Comparison of ENCODE assay signal across 22 cellular contexts in genomic region chr7:96189129-96189815, GRCh38.
A peak's percentile ranks its signal among the peaks of the same experiment; 100 is the strongest.
DNase-seq lines count a peak whose midpoint lies in the region; ATAC-seq and TF ChIP-seq lines count a peak whose summit lies in the region.
"Had no signal": no experiment of that assay in that cellular context is flagged by ENCODE, and none has a peak within 500 bp of the region (broad histone marks: within the 10 kb centered on the region; RNA-seq: fewer than 3 reads in every experiment).

No MANE protein-coding gene starts in this region.

- peaks cover 2% of the 10 kb centered on the region; the same call in 1 of the 2 replicates for H3K27me3 Mint-ChIP-seq in HFFc6 (ENCODE audit: insufficient read depth)
- H3K27me3 Mint-ChIP-seq in CD8-positive, alpha-beta T cell (ENCODE audit: low read depth): no peaks in the 10 kb centered on the region
- H3K27me3 Mint-ChIP-seq: brain had no signal

- DNase-seq in HFFc6: no peak
- no peak for DNase-seq in coronary artery (ENCODE audit: low spot score)
- peak; percentile 52 to 84 (median 68) for DNase-seq in right lobe of liver
- no peak for DNase-seq in substantia nigra (lab: John Stamatoyannopoulos, UW)
- DNase-seq in CD8-positive, alpha-beta T cell: no peak
- no peak for DNase-seq in DMS153 treated with DMSO at 0.1 percent for 48 hours (lab: John Stamatoyannopoulos, UW; ENCODE audit: unreplicated experiment)
- no peak for DNase-seq in SW480 (ENCODE audit: low spot score)
- DNase-seq: activated CD4-positive, alpha-beta T cell treated with anti-CD3 and anti-CD28 coated beads, Interleukin-2, amount 50 U/mL, for 4 hours; activated CD8-positive, alpha-beta memory T cell treated with anti-CD3 and anti-CD28 coated beads, Interleukin-2, amount 50 U/mL, for 48 hours; DMS 273 treated with DMSO at 0.1 percent for 48 hours; endodermal cell; esophagus squamous epithelium; midbrain; NCI-H2227 treated with DMSO at 0.1 percent for 48 hours; stimulated activated CD4-positive, alpha-beta T cell treated with anti-CD3 and anti-CD28 coated beads, Interleukin-1b, Interleukin-23, amount 100 ng/mL, for 48 hours; WERI-Rb-1 had no signal

- no peaks in the 10 kb centered on the region for H3K9me3 ChIP-seq in right lobe of liver
- H3K9me3 ChIP-seq in CD8-positive, alpha-beta T cell (ENCODE audit: low read length): no peaks in the 10 kb centered on the region
- H3K9me3 ChIP-seq: esophagus squamous epithelium had no signal

- no peak overlapping the region for H3K27ac Mint-ChIP-seq in HFFc6
- no peak overlapping the region for H3K27ac Mint-ChIP-seq in CD8-positive, alpha-beta T cell
- H3K27ac Mint-ChIP-seq: endodermal cell; T-helper 2 cell treated with Interferon-gamma antibody and Interleukin-4, amounts not matched to agents 5 μg/mL and 100 μg/mL, for 36 hours had no signal

- no peaks in the 10 kb centered on the region; the same call in 1 of the 2 replicates for H3K36me3 Mint-ChIP-seq in HFFc6 (ENCODE audit: low read depth)
- peaks cover 59% of the 10 kb centered on the region for H3K36me3 Mint-ChIP-seq in CD8-positive, alpha-beta T cell

- ATAC-seq in right lobe of liver (peak; percentile 91 to 94 (median 92)), GM21528 (IDR thresholded peaks at IDR 0.05; ENCODE audit: low FRiP score, unreplicated experiment) (no peak)
- ATAC-seq in CD8-positive, alpha-beta T cell: no peak
- ATAC-seq: GM12878, SK-N-SH treated with all-trans-retinoic acid at 6 μM for 48 hours had no signal

- no peak for TF ChIP-seq CTCF in HFFc6 (IDR thresholded peaks at IDR 0.05)
- no peak for TF ChIP-seq CTCF in coronary artery (IDR thresholded peaks at IDR 0.05)
- no peak for TF ChIP-seq CTCF in right lobe of liver (IDR thresholded peaks at IDR 0.05)
- TF ChIP-seq CTCF in CD8-positive, alpha-beta T cell (IDR thresholded peaks at IDR 0.05): no peak

- peaks cover 0 to 15% (median 7%) of the 10 kb centered on the region in 4 donors for H3K4me1 ChIP-seq in right lobe of liver
- H3K4me1 ChIP-seq in CD8-positive, alpha-beta T cell (ENCODE audit: insufficient read depth, low read length): no peaks in the 10 kb centered on the region

- H3K4me3 Mint-ChIP-seq in HFFc6: peak overlapping the region; percentile 79; the same call in 1 of the 2 replicates
- H3K4me3 Mint-ChIP-seq in CD8-positive, alpha-beta T cell: no peak overlapping the region
- H3K4me3 Mint-ChIP-seq: endodermal cell; T-helper 2 cell treated with Interferon-gamma antibody and Interleukin-4, amounts not matched to agents 5 μg/mL and 100 μg/mL, for 36 hours had no signal

- H3K9me3 Mint-ChIP-seq in HFFc6: no peaks in the 10 kb centered on the region
- H3K9me3 Mint-ChIP-seq in CD8-positive, alpha-beta T cell: no peaks in the 10 kb centered on the region
- H3K9me3 Mint-ChIP-seq: brain; endodermal cell; T-helper 2 cell treated with Interferon-gamma antibody and Interleukin-4, amounts not matched to agents 5 μg/mL and 100 μg/mL, for 36 hours had no signal

- CTCF ChIA-PET in CD8-positive, alpha-beta T cell (lab: Charles Lee): no interaction called here

- peaks cover 0 to 48% (median 20%) of the 10 kb centered on the region in 4 donors for H3K36me3 ChIP-seq in right lobe of liver
- no peaks in the 10 kb centered on the region for H3K36me3 ChIP-seq in CD8-positive, alpha-beta T cell (ENCODE audit: insufficient read depth, low read length)

- H3K4me3 ChIP-seq in coronary artery (peak overlapping the region; percentile 58), right lobe of liver (no peak overlapping the region)
- no peak overlapping the region for H3K4me3 ChIP-seq in CD8-positive, alpha-beta T cell (ENCODE audit: low read depth, low read length)
- H3K4me3 ChIP-seq: esophagus squamous epithelium, GM12878 had no signal

- 24% methylated on average over 4 of the region's 4 CpGs for WGBS in right lobe of liver (ENCODE audit: insufficient coverage, low coverage, low lambda C conversion rate, missing lambda C conversion rate)

- H3K27ac ChIP-seq in coronary artery: peak overlapping the region in 1 of 2 donors; percentile 49
- peak overlapping the region in 2 of 3 donors; percentile 51 to 56 for H3K27ac ChIP-seq in right lobe of liver
- H3K27ac ChIP-seq in substantia nigra (ENCODE audit: low read depth, low read length, poor library complexity, severe bottlenecking): peak overlapping the region; percentile 1
- H3K27ac ChIP-seq in CD8-positive, alpha-beta T cell (ENCODE audit: low read depth, low read length): no peak overlapping the region
- H3K27ac ChIP-seq: esophagus squamous epithelium, KMS-11, WERI-Rb-1 had no signal

- peaks cover 24% of the 10 kb centered on the region for H3K4me1 Mint-ChIP-seq in HFFc6 (ENCODE audit: low read depth)
- H3K4me1 Mint-ChIP-seq in CD8-positive, alpha-beta T cell (ENCODE audit: low read depth): no peaks in the 10 kb centered on the region

- H3K27me3 ChIP-seq in right lobe of liver: no peaks in the 10 kb centered on the region
- no peaks in the 10 kb centered on the region for H3K27me3 ChIP-seq in CD8-positive, alpha-beta T cell (ENCODE audit: insufficient read depth, low read length)
- H3K27me3 ChIP-seq: esophagus squamous epithelium had no signal

- intact Hi-C loops in right lobe of liver (cut with DNase I): no loop called here
- intact Hi-C loops in CD8-positive, alpha-beta T cell (cut with DNase I, micrococcal nuclease): no loop called here

- POLR2A ChIA-PET in CD8-positive, alpha-beta T cell (lab: Charles Lee): interaction anchor here (1.0 kb wide), 1 partner anchor 60 kb away, joined by 3 read pairs; no protein-coding TSS in a partner anchor

- TF ChIP-seq POLR2A in right lobe of liver (IDR thresholded peaks at IDR 0.05): no peak

Comparison
In these comparisons a context has a peak if more than half of its experiments do, and no peak if none do; other contexts are left out.
1. DNase-seq: peak in right lobe of liver (3 of 3); none in HFFc6 (single experiment), coronary artery (single experiment), substantia nigra (0 of 49), CD8-positive, alpha-beta T cell (0 of 7), DMS153 treated with DMSO at 0.1 percent for 48 hours (single experiment) and SW480 (single experiment).
2. ATAC-seq: peak in right lobe of liver (4 of 4); none in GM21528 (single experiment) and CD8-positive, alpha-beta T cell (single experiment).